ENCODE assay signal across 26 cellular contexts in the genomic region with DNA sequence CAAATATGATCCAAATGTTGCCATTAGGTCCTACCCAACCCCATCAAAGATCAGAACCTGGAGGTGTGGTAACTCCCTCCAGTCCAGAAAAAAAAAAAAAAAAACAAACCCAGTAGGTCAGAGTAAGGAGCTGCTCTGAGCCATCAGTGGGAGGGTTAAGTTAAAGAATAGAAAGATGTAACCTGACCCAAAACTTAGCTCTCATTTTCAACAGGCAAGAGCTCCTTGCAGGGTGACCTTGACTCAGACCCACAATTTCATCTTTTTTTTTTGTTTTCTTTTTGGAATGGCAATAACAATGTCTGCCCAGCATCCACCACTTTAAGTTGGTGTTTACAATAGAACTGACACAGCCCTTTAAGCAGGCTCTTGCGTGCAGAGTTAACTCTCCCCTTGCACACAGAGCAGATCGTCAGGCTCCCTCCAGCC.
DNase-seq lines count a peak whose midpoint lies in the region; ATAC-seq and TF ChIP-seq lines count a peak whose summit lies in the region.
"Had no signal": no experiment of that assay in that cellular context is flagged by ENCODE, and none has a peak within 500 bp of the region (broad histone marks: within the 10 kb centered on the region; RNA-seq: fewer than 3 reads in every experiment).

No MANE protein-coding gene starts in this region.

- no peaks in the 10 kb centered on the region for H3K36me3 Mint-ChIP-seq in activated CD4-positive, alpha-beta T cell treated with anti-CD3 and anti-CD28 coated beads for 36 hours (ENCODE audit: low read depth)
- H3K36me3 Mint-ChIP-seq in activated CD4-positive, alpha-beta T cell treated with anti-CD3 and anti-CD28 coated beads, Interleukin-2, amount 10 ng/mL, durations not matched to agents 7 days and 5 days (ENCODE audit: low read depth): no peaks in the 10 kb centered on the region
- H3K36me3 Mint-ChIP-seq: activated naive CD8-positive, alpha-beta T cell treated with anti-CD3 and anti-CD28 coated beads, Interleukin-2, amount 10 ng/mL, durations not matched to agents 7 days and 5 days; CD8-positive, alpha-beta memory T cell; neural progenitor cell had no signal

- DNase-seq in activated CD4-positive, alpha-beta T cell treated with anti-CD3 and anti-CD28 coated beads for 36 hours: no peak
- DNase-seq in activated CD4-positive, alpha-beta T cell treated with anti-CD3 and anti-CD28 coated beads, Interleukin-2, amount 10 ng/mL, durations not matched to agents 7 days and 5 days: no peak
- DNase-seq in fibroblast of villous mesenchyme (ENCODE audit: low read depth): peak; percentile 57
- no peak for DNase-seq in NCI-H524 (lab: John Stamatoyannopoulos, UW)
- DNase-seq: activated CD4-positive, alpha-beta T cell treated with anti-CD3 and anti-CD28 coated beads, Interleukin-2, amount 50 U/mL, for 1 hour; activated naive CD8-positive, alpha-beta T cell treated with anti-CD3 and anti-CD28 coated beads, Interleukin-2, amount 10 ng/mL, durations not matched to agents 7 days and 5 days; CD8-positive, alpha-beta memory T cell; dermis blood vessel endothelial cell; foreskin keratinocyte; GDM1; Kasumi-1; NCI-H1105; NCI-H2081; NCI-H510A; psoas muscle; tibial artery had no signal

- H3K9ac ChIP-seq in stomach smooth muscle (ENCODE audit: low read length in 2 of 2): no peak overlapping the region
- H3K9ac ChIP-seq: neural progenitor cell had no signal

- H3K9me3 ChIP-seq in stomach smooth muscle (ENCODE audit: control insufficient read depth in 2 of 2, low read length in 2 of 2): no peaks in the 10 kb centered on the region
- H3K9me3 ChIP-seq: psoas muscle, SJSA1, tibial artery had no signal

- peaks cover 34% of the 10 kb centered on the region for H3K4me1 ChIP-seq in stomach smooth muscle (ENCODE audit: control insufficient read depth, insufficient read depth, low read length)
- H3K4me1 ChIP-seq: foreskin keratinocyte, neural progenitor cell, psoas muscle had no signal

- H3K27ac Mint-ChIP-seq in activated CD4-positive, alpha-beta T cell treated with anti-CD3 and anti-CD28 coated beads for 36 hours: peak overlapping the region; percentile 44
- no peak overlapping the region for H3K27ac Mint-ChIP-seq in activated CD4-positive, alpha-beta T cell treated with anti-CD3 and anti-CD28 coated beads, Interleukin-2, amount 10 ng/mL, durations not matched to agents 7 days and 5 days
- H3K27ac Mint-ChIP-seq: activated naive CD8-positive, alpha-beta T cell treated with anti-CD3 and anti-CD28 coated beads, Interleukin-2, amount 10 ng/mL, durations not matched to agents 7 days and 5 days; CD8-positive, alpha-beta memory T cell; neural progenitor cell; T-helper 1 cell treated with Interleukin-12 subunit alpha and Interleukin-12 subunit beta and Interleukin-4 antibody, amounts not matched to agents 30 μg/mL and 1 μg/mL, for 36 hours had no signal

- H3K4me3 ChIP-seq in fibroblast of villous mesenchyme (ENCODE audit: low read depth, low read length) (no peak overlapping the region), stomach smooth muscle (ENCODE audit: low read length in 2 of 2) (peak overlapping the region in 1 of 2 donors; percentile 10)
- H3K4me3 ChIP-seq: hepatocyte, neural progenitor cell, psoas muscle, SJSA1, tibial artery had no signal

- H3K4me1 Mint-ChIP-seq in activated CD4-positive, alpha-beta T cell treated with anti-CD3 and anti-CD28 coated beads for 36 hours: peaks cover 26% of the 10 kb centered on the region
- H3K4me1 Mint-ChIP-seq in activated CD4-positive, alpha-beta T cell treated with anti-CD3 and anti-CD28 coated beads, Interleukin-2, amount 10 ng/mL, durations not matched to agents 7 days and 5 days: no peaks in the 10 kb centered on the region
- H3K4me1 Mint-ChIP-seq: activated naive CD8-positive, alpha-beta T cell treated with anti-CD3 and anti-CD28 coated beads, Interleukin-2, amount 10 ng/mL, durations not matched to agents 7 days and 5 days; CD8-positive, alpha-beta memory T cell had no signal

- H3K36me3 ChIP-seq in stomach smooth muscle (ENCODE audit: control insufficient read depth in 2 of 2, insufficient read depth in 2 of 2, low read length in 2 of 2): no peaks in the 10 kb centered on the region
- H3K36me3 ChIP-seq: neural progenitor cell, SJSA1, tibial artery had no signal

- H3K27me3 Mint-ChIP-seq in activated CD4-positive, alpha-beta T cell treated with anti-CD3 and anti-CD28 coated beads for 36 hours: no peaks in the 10 kb centered on the region
- peaks cover 2% of the 10 kb centered on the region for H3K27me3 Mint-ChIP-seq in activated CD4-positive, alpha-beta T cell treated with anti-CD3 and anti-CD28 coated beads, Interleukin-2, amount 10 ng/mL, durations not matched to agents 7 days and 5 days
- H3K27me3 Mint-ChIP-seq: activated naive CD8-positive, alpha-beta T cell treated with anti-CD3 and anti-CD28 coated beads, Interleukin-2, amount 10 ng/mL, durations not matched to agents 7 days and 5 days; CD8-positive, alpha-beta memory T cell had no signal

- ATAC-seq in activated CD4-positive, alpha-beta T cell treated with anti-CD3 and anti-CD28 coated beads for 36 hours: no peak
- ATAC-seq in GM21786 (IDR thresholded peaks at IDR 0.05; ENCODE audit: unreplicated experiment) (no peak), HG03469 (IDR thresholded peaks at IDR 0.05; ENCODE audit: unreplicated experiment) (no peak)
- ATAC-seq: foreskin keratinocyte, HCT116, psoas muscle had no signal

- POLR2A ChIA-PET in activated CD4-positive, alpha-beta T cell treated with anti-CD3 and anti-CD28 coated beads for 36 hours (lab: Charles Lee): interaction anchor here (0.6 to 0.7 kb wide), 2 partner anchors 9 to 120 kb away, joined by 3 to 6 read pairs; no protein-coding TSS in a partner anchor
- POLR2A ChIA-PET in activated CD4-positive, alpha-beta T cell treated with anti-CD3 and anti-CD28 coated beads, Interleukin-2, amount 10 ng/mL, durations not matched to agents 7 days and 5 days (lab: Charles Lee): no interaction called here

- no peaks in the 10 kb centered on the region for H3K27me3 ChIP-seq in stomach smooth muscle (ENCODE audit: control insufficient read depth in 1 of 2, insufficient read depth in 2 of 2, low read length in 2 of 2)
- H3K27me3 ChIP-seq: foreskin keratinocyte, hepatocyte, neural progenitor cell, SJSA1, tibial artery had no signal

- H3K27ac ChIP-seq in angular gyrus (ENCODE audit: low read depth, low read length) (peak overlapping the region; percentile 45), stomach smooth muscle (ENCODE audit: low read length) (peak overlapping the region; percentile 70)
- H3K27ac ChIP-seq: 22Rv1, foreskin keratinocyte, neural progenitor cell, psoas muscle, SJSA1, tibial artery had no signal

- CTCF ChIA-PET in activated CD4-positive, alpha-beta T cell treated with anti-CD3 and anti-CD28 coated beads for 36 hours (lab: Charles Lee): interaction anchor here (0.7 to 6.7 kb wide), 4 partner anchors 10 to 313 kb away, joined by 3 to 48 read pairs (median 8); no protein-coding TSS in a partner anchor
- CTCF ChIA-PET in activated CD4-positive, alpha-beta T cell treated with anti-CD3 and anti-CD28 coated beads, Interleukin-2, amount 10 ng/mL, durations not matched to agents 7 days and 5 days (lab: Charles Lee): interaction anchor here (0.6 to 3.7 kb wide), 4 partner anchors 9 to 1006 kb away, joined by 3 to 15 read pairs (median 3); no protein-coding TSS in a partner anchor

- H3K9me3 Mint-ChIP-seq in activated CD4-positive, alpha-beta T cell treated with anti-CD3 and anti-CD28 coated beads for 36 hours (ENCODE audit: low read depth): no peaks in the 10 kb centered on the region
- H3K9me3 Mint-ChIP-seq in activated CD4-positive, alpha-beta T cell treated with anti-CD3 and anti-CD28 coated beads, Interleukin-2, amount 10 ng/mL, durations not matched to agents 7 days and 5 days: no peaks in the 10 kb centered on the region
- H3K9me3 Mint-ChIP-seq: activated naive CD8-positive, alpha-beta T cell treated with anti-CD3 and anti-CD28 coated beads, Interleukin-2, amount 10 ng/mL, durations not matched to agents 7 days and 5 days; CD8-positive, alpha-beta memory T cell; neural progenitor cell; T-helper 1 cell treated with Interleukin-12 subunit alpha and Interleukin-12 subunit beta and Interleukin-4 antibody, amounts not matched to agents 30 μg/mL and 1 μg/mL, for 36 hours had no signal

- intact Hi-C loops in activated CD4-positive, alpha-beta T cell treated with anti-CD3 and anti-CD28 coated beads for 36 hours (cut with DNase I, micrococcal nuclease): loop anchor here (2.0 to 5.0 kb wide), 3 partner anchors 180 to 315 kb away; partner anchors contain the start of gene EEA1 (in 1 of the 2)

- no peak for TF ChIP-seq CTCF in fibroblast of villous mesenchyme (IDR thresholded peaks at IDR 0.05; ENCODE audit: insufficient read depth, low read depth, low read length)

- no peak overlapping the region for H3K4me3 Mint-ChIP-seq in activated CD4-positive, alpha-beta T cell treated with anti-CD3 and anti-CD28 coated beads for 36 hours
- no peak overlapping the region for H3K4me3 Mint-ChIP-seq in activated CD4-positive, alpha-beta T cell treated with anti-CD3 and anti-CD28 coated beads, Interleukin-2, amount 10 ng/mL, durations not matched to agents 7 days and 5 days
- H3K4me3 Mint-ChIP-seq: activated naive CD8-positive, alpha-beta T cell treated with anti-CD3 and anti-CD28 coated beads, Interleukin-2, amount 10 ng/mL, durations not matched to agents 7 days and 5 days; CD8-positive, alpha-beta memory T cell; neural progenitor cell; T-helper 1 cell treated with Interleukin-12 subunit alpha and Interleukin-12 subunit beta and Interleukin-4 antibody, amounts not matched to agents 30 μg/mL and 1 μg/mL, for 36 hours had no signal
